Comparison of ENCODE assay signal across 29 cellular contexts in the genomic region with DNA sequence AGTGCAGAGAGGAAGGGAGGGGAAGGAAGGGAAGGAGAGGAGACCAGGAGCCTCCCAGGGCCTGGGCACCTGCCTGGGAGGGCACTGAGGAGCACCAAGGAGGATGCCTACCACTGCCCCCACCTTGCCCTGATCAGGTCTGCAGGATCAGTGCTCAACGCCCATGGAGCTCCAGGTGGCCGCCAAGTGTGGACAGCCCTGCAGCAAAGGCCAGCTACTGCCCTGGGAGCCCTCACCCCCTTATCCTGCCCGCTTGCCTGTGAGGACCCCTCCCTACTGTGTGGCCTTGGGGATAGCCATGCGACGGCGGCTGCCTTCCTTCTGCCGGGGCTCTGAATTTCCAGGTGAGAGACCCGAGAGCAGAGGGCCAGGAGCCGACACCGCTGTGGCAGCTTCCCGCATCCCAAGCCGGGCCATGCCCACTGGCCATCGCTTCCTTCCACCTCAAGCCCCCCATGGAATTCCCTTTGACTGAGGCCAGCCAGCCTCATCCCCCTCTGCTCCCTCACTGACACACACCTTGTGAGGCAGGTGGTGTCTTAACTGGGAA. TPM values are rescaled to one million over a fixed set of nuclear protein-coding genes. Genes with fewer than 3 reads are reported as not detected.
"Had no signal": no experiment of that assay in that cellular context is flagged by ENCODE, and none has a peak within 500 bp of the region (broad histone marks: within the 10 kb centered on the region; RNA-seq: fewer than 3 reads in every experiment).

No MANE protein-coding gene starts in this region.

- H3K9ac ChIP-seq: KMS-11 had no signal

- H3K27me3 Mint-ChIP-seq: activated CD4-positive, alpha-beta T cell treated with anti-CD3 and anti-CD28 coated beads, Interleukin-2, amount 10 ng/mL, durations not matched to agents 7 days and 5 days had no signal

- H3K36me3 ChIP-seq: brain microvascular endothelial cell, cardiac muscle cell, Peyer's patch had no signal

- H3K4me3 ChIP-seq: cardiac muscle cell, Peyer's patch had no signal

- H3K27ac Mint-ChIP-seq: activated CD4-positive, alpha-beta memory T cell treated with anti-CD3 and anti-CD28 coated beads for 36 hours; activated CD4-positive, alpha-beta T cell treated with anti-CD3 and anti-CD28 coated beads, Interleukin-2, amount 10 ng/mL, durations not matched to agents 7 days and 5 days; activated naive CD4-positive, alpha-beta T cell treated with anti-CD3 and anti-CD28 coated beads, Interleukin-2, amount 50 U/mL, for 72 hours; T-helper 17 cell had no signal

- H3K4me3 Mint-ChIP-seq: activated CD4-positive, alpha-beta memory T cell treated with anti-CD3 and anti-CD28 coated beads for 36 hours; activated CD4-positive, alpha-beta T cell treated with anti-CD3 and anti-CD28 coated beads, Interleukin-2, amount 10 ng/mL, durations not matched to agents 7 days and 5 days; activated T-cell treated with anti-CD3 and anti-CD28 coated beads, Interleukin-2, amount 50 U/mL, for 4 hours; T-helper 17 cell had no signal

- H3K9me3 ChIP-seq: Peyer's patch had no signal

- ATAC-seq: activated naive CD4-positive, alpha-beta T cell treated with anti-CD3 and anti-CD28 coated beads, Interleukin-2, amount 50 U/mL, for 72 hours; T-helper 17 cell had no signal

- H3K4me1 Mint-ChIP-seq: activated CD4-positive, alpha-beta T cell treated with anti-CD3 and anti-CD28 coated beads, Interleukin-2, amount 10 ng/mL, durations not matched to agents 7 days and 5 days; T-helper 17 cell had no signal

- H3K27me3 ChIP-seq: brain microvascular endothelial cell, cardiac muscle cell, Peyer's patch had no signal

- H3K36me3 Mint-ChIP-seq: activated CD4-positive, alpha-beta memory T cell treated with anti-CD3 and anti-CD28 coated beads for 36 hours; activated naive CD4-positive, alpha-beta T cell treated with anti-CD3 and anti-CD28 coated beads, Interleukin-2, amount 50 U/mL, for 72 hours had no signal

- H3K27ac ChIP-seq: brain microvascular endothelial cell, KMS-11, Peyer's patch, RWPE1, VCaP had no signal

- H3K4me1 ChIP-seq: Peyer's patch had no signal

- DNase-seq: activated CD4-positive, alpha-beta memory T cell treated with anti-CD3 and anti-CD28 coated beads for 36 hours; activated CD4-positive, alpha-beta T cell treated with anti-CD3 and anti-CD28 coated beads, Interleukin-2, amount 10 ng/mL, durations not matched to agents 7 days and 5 days; activated CD4-positive, CD25-positive, alpha-beta regulatory T cell; activated CD8-positive, alpha-beta memory T cell treated with anti-CD3 and anti-CD28 coated beads for 24 hours; activated effector memory CD4-positive, alpha-beta T cell treated with anti-CD3 and anti-CD28 coated beads, Interleukin-2, amount 50 U/mL, for 16 hours; activated naive CD4-positive, alpha-beta T cell treated with Interleukin-2 at 50 U/mL for 16 hours; activated T-cell treated with anti-CD3 and anti-CD28 coated beads, Interleukin-2, amount 50 U/mL, for 4 hours; amygdala; brain microvascular endothelial cell; NCI-H1092 treated with DMSO at 0.1 percent for 48 hours; NCI-H1417 treated with DMSO at 0.1 percent for 48 hours; NCI-H1694; NCI-H2029; NCI-H2107; NCI-H2171 treated with DMSO at 0.1 percent for 48 hours; NCI-H345; NCI-H510A; NCI-H69; NK-92 treated with Interleukin-12 subunit alpha and Interleukin-12 subunit beta, amount 100 ng/mL, for 24 hours; OCI-M1; Peyer's patch; SHP77 treated with DMSO at 0.1 percent for 48 hours; T-helper 17 cell had no signal

- H3K4me2 ChIP-seq: KMS-11 had no signal

- H3K9me3 Mint-ChIP-seq: activated CD4-positive, alpha-beta memory T cell treated with anti-CD3 and anti-CD28 coated beads for 36 hours; activated CD4-positive, alpha-beta T cell treated with anti-CD3 and anti-CD28 coated beads, Interleukin-2, amount 10 ng/mL, durations not matched to agents 7 days and 5 days; activated naive CD4-positive, alpha-beta T cell treated with anti-CD3 and anti-CD28 coated beads, Interleukin-2, amount 50 U/mL, for 72 hours; activated T-cell treated with anti-CD3 and anti-CD28 coated beads, Interleukin-2, amount 50 U/mL, for 4 hours had no signal

RNA-seq across cellular contexts. Expression of a gene that starts 12.4 kb away (rescaled TPM):
- total RNA-seq: activated CD4-positive, alpha-beta memory T cell treated with anti-CD3 and anti-CD28 coated beads for 36 hours; activated CD4-positive, alpha-beta T cell treated with anti-CD3 and anti-CD28 coated beads, Interleukin-2, amount 10 ng/mL, durations not matched to agents 7 days and 5 days; activated naive CD4-positive, alpha-beta T cell treated with anti-CD3 and anti-CD28 coated beads, Interleukin-2, amount 50 U/mL, for 72 hours; MCF 10A; T-helper 17 cell had no signal
